ENCODE assay signal across 23 cellular contexts in genomic region chr3:89740029-89740880, GRCh38.
DNase-seq lines count a peak whose midpoint lies in the region; ATAC-seq and TF ChIP-seq lines count a peak whose summit lies in the region.
"Had no signal": no experiment of that assay in that cellular context is flagged by ENCODE, and none has a peak within 500 bp of the region (broad histone marks: within the 10 kb centered on the region; RNA-seq: fewer than 3 reads in every experiment).

No MANE protein-coding gene starts in this region.

- H3K27me3 ChIP-seq in PC-3 (ENCODE audit: low read length) (no peaks in the 10 kb centered on the region), osteoblast (ENCODE audit: insufficient read depth, low read length) (no peaks in the 10 kb centered on the region)
- H3K27me3 ChIP-seq: Peyer's patch had no signal

- no peaks in the 10 kb centered on the region for H4K20me1 ChIP-seq in PC-3 (ENCODE audit: low read length)
- H4K20me1 ChIP-seq in osteoblast (ENCODE audit: insufficient read depth, low read length), result no peaks in the 10 kb centered on the region

- no peaks in the 10 kb centered on the region for H3K36me3 Mint-ChIP-seq in nephron progenitor cell (ENCODE audit: low read depth)

- H3K9ac ChIP-seq in PC-3 (ENCODE audit: low read length), result no peak overlapping the region

- H3K4me1 ChIP-seq in PC-3 (ENCODE audit: insufficient read depth, low read length), result peaks cover 6% of the 10 kb centered on the region; the same call in 1 of the 2 replicates
- H3K4me1 ChIP-seq in osteoblast (ENCODE audit: insufficient read depth, low read length), result no peaks in the 10 kb centered on the region
- H3K4me1 ChIP-seq: Peyer's patch had no signal

- H3K4me3 Mint-ChIP-seq in nephron progenitor cell, result no peak overlapping the region
- H3K4me3 Mint-ChIP-seq: CD8-positive, alpha-beta memory T cell had no signal

- H3K9me3 Mint-ChIP-seq in nephron progenitor cell, result no peaks in the 10 kb centered on the region

- H3K4me2 ChIP-seq in PC-3 (ENCODE audit: low read length) (no peak overlapping the region), osteoblast (ENCODE audit: insufficient read depth, low read length) (no peak overlapping the region)

- H3K27ac ChIP-seq in PC-3 (ENCODE audit: low read length), result no peak overlapping the region
- H3K27ac ChIP-seq in osteoblast (ENCODE audit: low read depth, low read length), result no peak overlapping the region
- H3K27ac ChIP-seq: C4-2B, Peyer's patch, SK-N-MC had no signal

- H3K4me1 Mint-ChIP-seq in nephron progenitor cell, result no peaks in the 10 kb centered on the region
- H3K4me1 Mint-ChIP-seq: CD8-positive, alpha-beta memory T cell had no signal

- no peak for DNase-seq in Right ventricle myocardium superior
- DNase-seq in cardiac septum (ENCODE audit: low spot score), result no peak
- no peak for DNase-seq in PC-3
- no peak for DNase-seq in left cardiac atrium
- no peak for DNase-seq in nephron progenitor cell
- DNase-seq in osteoblast (ENCODE audit: insufficient read length, low spot score, missing footprints), result no peak
- DNase-seq: 8988T; Calu3; CD8-positive, alpha-beta memory T cell; DMS53; GDM1; GOT3; NCI-H1105; NCI-H2029 treated with DMSO at 0.1 percent for 48 hours; NCI-H345; NCI-H524; NCI-H82; Peyer's patch had no signal

- H3K9me3 ChIP-seq in PC-3 (ENCODE audit: low read length) (no peaks in the 10 kb centered on the region), osteoblast (ENCODE audit: low read depth, low read length) (no peaks in the 10 kb centered on the region)
- H3K9me3 ChIP-seq: Peyer's patch had no signal

- peak overlapping the region; percentile 46 for H3K27ac Mint-ChIP-seq in nephron progenitor cell
- H3K27ac Mint-ChIP-seq: CD8-positive, alpha-beta memory T cell had no signal

- no peaks in the 10 kb centered on the region for H3F3A ChIP-seq in PC-3 (ENCODE audit: low read length, unreplicated experiment)

- H3K36me3 ChIP-seq in PC-3 (ENCODE audit: low read depth, low read length), result no peaks in the 10 kb centered on the region
- no peaks in the 10 kb centered on the region for H3K36me3 ChIP-seq in osteoblast (ENCODE audit: insufficient read depth, low read length)
- H3K36me3 ChIP-seq: Peyer's patch had no signal

- CTCF ChIA-PET in PC-3 (lab: Charles Lee), result no interaction called here

- BruUV-seq in PC-3 (replicated peaks; lab: Mats Ljungman, UMichigan), result no TSS peak

- H3K9me2 ChIP-seq in PC-3 (replicated peaks; ENCODE audit: low read length), result no peaks in the 10 kb centered on the region

- no peak for TF ChIP-seq CTCF in PC-3 (conservative IDR thresholded peaks at IDR 0.05; ENCODE audit: low read depth, low read length)
- TF ChIP-seq CTCF in nephron progenitor cell (IDR thresholded peaks at IDR 0.05), result no peak
- TF ChIP-seq CTCF in osteoblast (IDR thresholded peaks at IDR 0.05; ENCODE audit: extremely low read depth, low read depth, low read length), result no peak

- POLR2A ChIA-PET in PC-3 (lab: Charles Lee; ENCODE audit: unreplicated experiment), result no interaction called here

- H3K4me3 ChIP-seq in PC-3 (ENCODE audit: low read length), result no peak overlapping the region
- H3K4me3 ChIP-seq in osteoblast (ENCODE audit: insufficient read depth, low read length), result no peak overlapping the region
- H3K4me3 ChIP-seq: K562, Peyer's patch, SK-N-MC had no signal

- intact Hi-C loops in Right ventricle myocardium superior (cut with DNase I), result no loop called here
- intact Hi-C loops in cardiac septum (cut with DNase I), result no loop called here
- intact Hi-C loops in PC-3 (cut with micrococcal nuclease), result no loop called here
- intact Hi-C loops in left cardiac atrium (cut with DNase I), result no loop called here

- H3K27me3 Mint-ChIP-seq in nephron progenitor cell (ENCODE audit: low read depth, poor library complexity), result no peaks in the 10 kb centered on the region
- H3K27me3 Mint-ChIP-seq: CD8-positive, alpha-beta memory T cell had no signal

- H2AFZ ChIP-seq in PC-3 (ENCODE audit: low read length) (no peak overlapping the region), osteoblast (ENCODE audit: low read length) (no peak overlapping the region)

- peak; percentile 34 for ATAC-seq in Right ventricle myocardium superior (ENCODE audit: poor library complexity)
- ATAC-seq in PC-3, result peak; percentile 29; the same call in 1 of the 2 replicates
- ATAC-seq in left cardiac atrium, result peak; percentile 50 to 76
- ATAC-seq in GM18511 (IDR thresholded peaks at IDR 0.05; ENCODE audit: unreplicated experiment), result no peak
- no peak for ATAC-seq in HG03045 (IDR thresholded peaks at IDR 0.05; ENCODE audit: unreplicated experiment)
- ATAC-seq: K562 had no signal

- no peaks in the 10 kb centered on the region for H3K79me2 ChIP-seq in PC-3 (ENCODE audit: low read length)
- no peaks in the 10 kb centered on the region for H3K79me2 ChIP-seq in osteoblast (ENCODE audit: insufficient read depth, low read length)

Comparison
In these comparisons a context has a peak if more than half of its experiments do, and no peak if none do; other contexts are left out.
1. ATAC-seq: peak in Right ventricle myocardium superior (single experiment), PC-3 (single experiment) and left cardiac atrium (2 of 2); none in GM18511 (single experiment) and HG03045 (single experiment).